9 cellular contexts compared by ENCODE assay signal in the genomic region with DNA sequence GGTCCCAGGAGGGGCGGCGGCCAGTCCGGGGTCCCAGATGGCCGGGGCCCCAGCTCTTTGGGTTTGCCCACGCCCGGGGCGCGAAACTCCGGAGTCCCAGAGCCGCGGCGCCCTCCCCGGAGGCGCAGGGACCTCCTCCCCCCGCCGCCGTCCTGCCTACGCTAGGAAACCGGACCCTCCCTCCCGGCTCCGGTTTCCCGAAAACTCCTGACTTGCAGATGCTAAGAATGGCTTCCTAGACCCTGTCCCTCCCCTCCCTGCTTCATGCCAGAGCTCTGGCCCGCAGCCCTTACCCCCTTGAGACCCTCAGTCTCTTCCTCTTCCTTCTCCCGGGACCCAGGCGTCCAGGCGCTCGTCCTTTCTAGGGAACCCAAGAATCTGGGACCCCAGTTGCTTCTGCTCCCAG. TPM values are rescaled to one million over a fixed set of nuclear protein-coding genes. Genes with fewer than 3 reads are reported as not detected.
DNase-seq lines count a peak whose midpoint lies in the region; ATAC-seq, FAIRE-seq and TF ChIP-seq lines count a peak whose summit lies in the region.
"Had no signal": no experiment of that assay in that cellular context is flagged by ENCODE, and none has a peak within 500 bp of the region (broad histone marks: within the 10 kb centered on the region; RNA-seq: fewer than 3 reads in every experiment).

No MANE protein-coding gene starts in this region.

- H3K79me1 ChIP-seq in IMR-90 (ENCODE audit: low read depth in 1 of 2, low read length in 2 of 2) = no peaks in the 10 kb centered on the region

- no peak overlapping the region for H3K14ac ChIP-seq in IMR-90 (replicated peaks; ENCODE audit: low read depth, low read length)

- peak overlapping the region; percentile 34 for H3K4me2 ChIP-seq in IMR-90 (ENCODE audit: low read depth, low read length)

- POLR2A ChIA-PET in IMR-90 (lab: Charles Lee; ENCODE audit: unreplicated experiment) = no interaction called here
- POLR2A ChIA-PET in naive thymus-derived CD8-positive, alpha-beta T cell (lab: Charles Lee) = interaction anchor here (0.6 kb wide), 2 partner anchors 44 to 504 kb away, joined by 3 read pairs; no protein-coding TSS in a partner anchor

- in situ Hi-C loops in IMR-90 (cut with MboI; ENCODE audit: low sequenced_read_pairs) = no loop called here

- peaks cover 14% of the 10 kb centered on the region for H3K4me1 Mint-ChIP-seq in chondrocyte (ENCODE audit: low read depth)
- H3K4me1 Mint-ChIP-seq in naive thymus-derived CD8-positive, alpha-beta T cell = peaks cover 8 to 46% (median 14%) of the 10 kb centered on the region in 4 donors

- BruUV-seq in IMR-90 (replicated peaks; lab: Mats Ljungman, UMichigan) = no TSS peak

- H3K36me3 ChIP-seq in ES-I3 (ENCODE audit: insufficient read depth, low read length) (no peaks in the 10 kb centered on the region), IMR-90 (ENCODE audit: control insufficient read depth, insufficient read depth, low read length) (no peaks in the 10 kb centered on the region)
- H3K36me3 ChIP-seq: SJSA1 had no signal

- no peak for FAIRE-seq in HTR-8/SVneo (lab: Jason Lieb, UNC)

- dilution Hi-C loops in IMR-90 (cut with HindIII; ENCODE audit: low sequenced_read_pairs, unreplicated experiment) = no loop called here

- H3K9me3 ChIP-seq in ES-I3 (ENCODE audit: control insufficient read depth, insufficient read depth, low read length) = no peaks in the 10 kb centered on the region
- no peaks in the 10 kb centered on the region for H3K9me3 ChIP-seq in IMR-90 (ENCODE audit: control insufficient read depth, insufficient read depth, low read length)
- H3K9me3 ChIP-seq: SJSA1 had no signal

- no peaks in the 10 kb centered on the region for H3K9me1 ChIP-seq in IMR-90 (ENCODE audit: insufficient read depth, low read length)

- TF ChIP-seq CTCF in IMR-90 (conservative IDR thresholded peaks at IDR 0.05; ENCODE audit: low read depth, low read length) (no peak), chondrocyte (IDR thresholded peaks at IDR 0.05) (no peak), GM10266 (IDR thresholded peaks at IDR 0.05; ENCODE audit: control insufficient read depth, insufficient read depth, low read depth, missing control alignments) (no peak)

- 0% methylated on average over 9 of the region's 27 CpGs; no CpG with 5 or more reads in 1 of the 2 experiments for WGBS in IMR-90 (ENCODE audit: extremely low coverage in 2 of 2, insufficient read length in 1 of 2), 2 experiments

- DNase-seq in IMR-90 (no peak), chondrocyte (ENCODE audit: low spot score) (no peak), HTR-8/SVneo (ENCODE audit: insufficient read length, low spot score) (no peak), GM19238 (ENCODE audit: insufficient read length, low spot score) (no peak), GM10266 (ENCODE audit: extremely low spot score) (no peak), GOT3 (lab: John Stamatoyannopoulos, UW) (no peak)
- peak in 1 of 10 donors; percentile 7 for DNase-seq in naive thymus-derived CD8-positive, alpha-beta T cell

- no peak for TF ChIP-seq RAD21 in IMR-90 (IDR thresholded peaks at IDR 0.05; ENCODE audit: low read length)

- peaks cover 39% of the 10 kb centered on the region for H3K27me3 ChIP-seq in IMR-90 (ENCODE audit: control insufficient read depth, insufficient read depth, low read length)

- no peak overlapping the region for H4K91ac ChIP-seq in IMR-90 (ENCODE audit: insufficient read depth, low read depth, low read length)

- H3K27ac ChIP-seq in IMR-90 (ENCODE audit: insufficient read depth, low read length) = no peak overlapping the region
- H3K27ac ChIP-seq: SJSA1 had no signal

- H4K5ac ChIP-seq in IMR-90 (ENCODE audit: low read depth, low read length) = no peak overlapping the region

- no peaks in the 10 kb centered on the region for H3K36me3 Mint-ChIP-seq in chondrocyte (ENCODE audit: low read depth)
- H3K36me3 Mint-ChIP-seq in naive thymus-derived CD8-positive, alpha-beta T cell = no peaks in the 10 kb centered on the region

- CTCF ChIA-PET in IMR-90 (lab: Yijun Ruan, JAX) = no interaction called here

- H3K9ac ChIP-seq in ES-I3 (ENCODE audit: low read depth, low read length) (peak overlapping the region; percentile 76), IMR-90 (ENCODE audit: low read depth, low read length) (no peak overlapping the region)

- no peaks in the 10 kb centered on the region for H4K20me1 ChIP-seq in IMR-90 (ENCODE audit: insufficient read depth, low read length)

- intact Hi-C loops in IMR-90 (cut with micrococcal nuclease) = no loop called here

- H2BK15ac ChIP-seq in IMR-90 (ENCODE audit: low read depth, low read length) = no peak overlapping the region

- H3K27ac Mint-ChIP-seq in chondrocyte (ENCODE audit: unreplicated experiment) = no peak overlapping the region
- peak overlapping the region in 3 of 10 donors; percentile 4 to 56 (median 20) for H3K27ac Mint-ChIP-seq in naive thymus-derived CD8-positive, alpha-beta T cell

- peak overlapping the region; percentile 38; the same call in 1 of the 2 replicates for H3K23ac ChIP-seq in IMR-90 (ENCODE audit: low read depth, low read length)

- peak overlapping the region; percentile 67 for H3K4me3 Mint-ChIP-seq in chondrocyte (ENCODE audit: unreplicated experiment)
- H3K4me3 Mint-ChIP-seq in naive thymus-derived CD8-positive, alpha-beta T cell = peak overlapping the region; percentile 58 to 89 (median 75)

- H3K4me3 ChIP-seq in IMR-90 (ENCODE audit: insufficient read depth, low read depth, low read length) = peak overlapping the region; percentile 48; the same call in 1 of the 2 replicates

- peaks cover 27% of the 10 kb centered on the region for H3K27me3 Mint-ChIP-seq in chondrocyte (ENCODE audit: low read depth)
- H3K27me3 Mint-ChIP-seq in naive thymus-derived CD8-positive, alpha-beta T cell = peaks cover 3 to 24% (median 11%) of the 10 kb centered on the region in 5 donors

- no peak overlapping the region for H2AK5ac ChIP-seq in IMR-90 (ENCODE audit: low read depth, low read length)

- H3K4me1 ChIP-seq in ES-I3 (ENCODE audit: insufficient read depth, low read length) (peaks cover 11% of the 10 kb centered on the region; the same call in 1 of the 2 replicates), IMR-90 (ENCODE audit: control insufficient read depth, insufficient read depth, low read length) (0 out of 2 replicates have a peak, but pooled peaks cover 3% of the 10 kb centered on the region)

- no peak for TF ChIP-seq POLR2A in IMR-90 (IDR thresholded peaks at IDR 0.05; ENCODE audit: low read depth, low read length)

- peak; percentile 19 for ATAC-seq in IMR-90 (ENCODE audit: low read depth)
- ATAC-seq in naive thymus-derived CD8-positive, alpha-beta T cell = no peak

- no peak overlapping the region for H3K18ac ChIP-seq in IMR-90 (ENCODE audit: low read depth, low read length)

- H3K4ac ChIP-seq in IMR-90 (ENCODE audit: low read depth, low read length) = no peak overlapping the region

- H3K56ac ChIP-seq in IMR-90 (ENCODE audit: extremely low read depth, insufficient read depth, low read length) = no peak overlapping the region

- H2BK5ac ChIP-seq in IMR-90 (ENCODE audit: low read depth, low read length, poor library complexity, severe bottlenecking) = no peak overlapping the region

- no peak overlapping the region for H2BK120ac ChIP-seq in IMR-90 (ENCODE audit: low read depth, low read length)

- H4K8ac ChIP-seq in IMR-90 (ENCODE audit: low read depth in 2 of 2, low read length in 2 of 2) = no peak overlapping the region

- no peaks in the 10 kb centered on the region for H3K9me3 Mint-ChIP-seq in chondrocyte (ENCODE audit: low read depth)
- no peaks in the 10 kb centered on the region for H3K9me3 Mint-ChIP-seq in naive thymus-derived CD8-positive, alpha-beta T cell

- peak overlapping the region; percentile 66 for H2AK9ac ChIP-seq in IMR-90 (replicated peaks; ENCODE audit: low read depth, low read length, poor library complexity)

- no peak overlapping the region for H2BK20ac ChIP-seq in IMR-90 (ENCODE audit: low read depth, low read length)

- peak overlapping the region; percentile 83 for H2AFZ ChIP-seq in IMR-90 (replicated peaks; ENCODE audit: low read length, poor library complexity)

RNA-seq across cellular contexts. Expression of gene MYBPC2, which starts 0.5 kb away (rescaled TPM):
- total RNA-seq in IMR-90 (2012; rRNA removed) = not detected in 2 replicates
- not detected in 2 replicates for polyA plus RNA-seq in IMR-90 (2012; rRNA removed)
- polyA plus RNA-seq in IMR-90 (2012; cell fraction: cytosol; rRNA removed) = 0.01 TPM in 1 of 2 replicates, not detected in the other
- 0.01 TPM in 1 of 2 replicates, not detected in the other for polyA plus RNA-seq in IMR-90 (2012; cell fraction: nucleus; rRNA removed; ENCODE audit: low replicate concordance)
- not detected in 3 replicates for total RNA-seq in chondrocyte
- not detected for total RNA-seq in naive thymus-derived CD8-positive, alpha-beta T cell
- not detected for polyA plus RNA-seq in naive thymus-derived CD8-positive, alpha-beta T cell
- total RNA-seq: SJSA1 had no signal

RNA-seq across cellular contexts. Expression of gene SPIB, which starts 13.5 kb away (rescaled TPM):
- total RNA-seq in IMR-90 (2012; rRNA removed) (not detected in 2 replicates), chondrocyte (not detected in 3 replicates)
- not detected in 2 replicates for polyA plus RNA-seq in IMR-90 (2012; rRNA removed)
- polyA plus RNA-seq in IMR-90 (2012; cell fraction: cytosol; rRNA removed) = not detected in 2 replicates
- polyA plus RNA-seq in IMR-90 (2012; cell fraction: nucleus; rRNA removed; ENCODE audit: low replicate concordance) = not detected in 2 replicates
- total RNA-seq in naive thymus-derived CD8-positive, alpha-beta T cell = 1 to 10 TPM; 4.5 to 5.6 TPM
- under 1 TPM in 2 of 3 donors, not detected in 1; 0.10 to 0.32 TPM for polyA plus RNA-seq in naive thymus-derived CD8-positive, alpha-beta T cell
- total RNA-seq: SJSA1 had no signal

RNA-seq across cellular contexts. Expression of gene EMC10, which starts 44.1 kb away (rescaled TPM):
- 11.3 and 12.2 TPM in 2 replicates for total RNA-seq in IMR-90 (2012; rRNA removed)
- polyA plus RNA-seq in IMR-90 (2012; rRNA removed) = 90.9 and 103 TPM in 2 replicates
- 111 and 157 TPM in 2 replicates for polyA plus RNA-seq in IMR-90 (2012; cell fraction: cytosol; rRNA removed)
- polyA plus RNA-seq in IMR-90 (2012; cell fraction: nucleus; rRNA removed; ENCODE audit: low replicate concordance) = 32.4 and 52.8 TPM in 2 replicates
- 132 to 144 TPM (median 144 TPM) in 3 replicates for total RNA-seq in chondrocyte
- 10 to 100 TPM; 83.5 to 84.4 TPM for total RNA-seq in naive thymus-derived CD8-positive, alpha-beta T cell
- 10 to 100 TPM in 1 of 3 donors, 1 to 10 TPM in 2; 8.3 to 11.2 (median 9.6) TPM for polyA plus RNA-seq in naive thymus-derived CD8-positive, alpha-beta T cell

RNA-seq across cellular contexts. Expression of gene GARIN5A, which starts 44.4 kb away (rescaled TPM):
- 0.28 TPM in 1 of 2 replicates, not detected in the other for total RNA-seq in IMR-90 (2012; rRNA removed)
- polyA plus RNA-seq in IMR-90 (2012; rRNA removed) = 0.49 and 0.53 TPM in 2 replicates
- 0.08 and 0.90 TPM in 2 replicates for polyA plus RNA-seq in IMR-90 (2012; cell fraction: cytosol; rRNA removed)
- 0.50 and 0.85 TPM in 2 replicates for polyA plus RNA-seq in IMR-90 (2012; cell fraction: nucleus; rRNA removed; ENCODE audit: low replicate concordance)
- 1.7 to 2.1 TPM (median 1.9 TPM) in 3 replicates for total RNA-seq in chondrocyte
- total RNA-seq in naive thymus-derived CD8-positive, alpha-beta T cell = under 1 TPM in 1 of 2 experiments, not detected in 1; 0.94 TPM
- 1 to 10 TPM in 1 of 3 donors, under 1 TPM in 2; 0.65 to 1.7 (median 0.96) TPM for polyA plus RNA-seq in naive thymus-derived CD8-positive, alpha-beta T cell
- total RNA-seq: SJSA1 had no signal

RNA-seq across cellular contexts. Expression of gene POLD1, which starts 48.1 kb away (rescaled TPM):
- total RNA-seq in IMR-90 (2012; rRNA removed) (13.1 and 13.8 TPM in 2 replicates), chondrocyte (15.7 to 37.2 TPM (median 15.8 TPM) in 3 replicates)
- 28.9 and 40.2 TPM in 2 replicates for polyA plus RNA-seq in IMR-90 (2012; rRNA removed)
- polyA plus RNA-seq in IMR-90 (2012; cell fraction: cytosol; rRNA removed) = 15.6 and 24.5 TPM in 2 replicates
- polyA plus RNA-seq in IMR-90 (2012; cell fraction: nucleus; rRNA removed; ENCODE audit: low replicate concordance) = 76.5 and 228 TPM in 2 replicates
- total RNA-seq in naive thymus-derived CD8-positive, alpha-beta T cell = 10 to 100 TPM; 38.4 to 40.8 TPM
- 10 to 100 TPM; 26.0 to 34.4 (median 33.8) TPM for polyA plus RNA-seq in naive thymus-derived CD8-positive, alpha-beta T cell
